In genomic region chr11:66353762-66354161, GRCh38 we compare ENCODE assay signal across 15 cellular contexts. TPM values are rescaled to one million over a fixed set of nuclear protein-coding genes. Genes with fewer than 3 reads are reported as not detected.
"Had no signal": no experiment of that assay in that cellular context is flagged by ENCODE, and none has a peak within 500 bp of the region (broad histone marks: within the 10 kb centered on the region; RNA-seq: fewer than 3 reads in every experiment).

No MANE protein-coding gene starts in this region.

- H3K27ac ChIP-seq: gastrocnemius medialis, heart right ventricle, thoracic aorta had no signal

- H3K9me3 Mint-ChIP-seq: activated CD4-positive, alpha-beta memory T cell treated with anti-CD3 and anti-CD28 coated beads, Interleukin-2, amount 10 ng/mL, durations not matched to agents 7 days and 5 days; activated naive CD8-positive, alpha-beta T cell treated with anti-CD3 and anti-CD28 coated beads for 36 hours; nephron had no signal

- H3K4me3 Mint-ChIP-seq: activated CD4-positive, alpha-beta memory T cell treated with anti-CD3 and anti-CD28 coated beads, Interleukin-2, amount 10 ng/mL, durations not matched to agents 7 days and 5 days; activated CD8-positive, alpha-beta memory T cell treated with anti-CD3 and anti-CD28 coated beads, Interleukin-2, amount 10 ng/mL, durations not matched to agents 7 days and 5 days; activated naive CD8-positive, alpha-beta T cell treated with anti-CD3 and anti-CD28 coated beads for 36 hours; nephron had no signal

- H3K27me3 Mint-ChIP-seq: activated CD4-positive, alpha-beta memory T cell treated with anti-CD3 and anti-CD28 coated beads, Interleukin-2, amount 10 ng/mL, durations not matched to agents 7 days and 5 days; activated CD8-positive, alpha-beta memory T cell treated with anti-CD3 and anti-CD28 coated beads, Interleukin-2, amount 10 ng/mL, durations not matched to agents 7 days and 5 days; activated naive CD8-positive, alpha-beta T cell treated with anti-CD3 and anti-CD28 coated beads for 36 hours had no signal

- DNase-seq: activated CD4-positive, alpha-beta memory T cell treated with anti-CD3 and anti-CD28 coated beads, Interleukin-2, amount 10 ng/mL, durations not matched to agents 7 days and 5 days; activated CD4-positive, alpha-beta T cell treated with anti-CD3 and anti-CD28 coated beads for 48 hours; activated CD4-positive, CD25-positive, alpha-beta regulatory T cell; activated CD8-positive, alpha-beta memory T cell treated with anti-CD3 and anti-CD28 coated beads, Interleukin-2, amount 10 ng/mL, durations not matched to agents 7 days and 5 days; activated naive CD4-positive, alpha-beta T cell; activated naive CD8-positive, alpha-beta T cell treated with anti-CD3 and anti-CD28 coated beads for 36 hours; amygdala; gastrocnemius medialis; heart right ventricle; nucleus accumbens; retina; T1000 had no signal

- H3K4me1 Mint-ChIP-seq: activated naive CD8-positive, alpha-beta T cell treated with anti-CD3 and anti-CD28 coated beads for 36 hours; nephron had no signal

- H3K27me3 ChIP-seq: body of pancreas, gastrocnemius medialis, heart right ventricle had no signal

- H3K27ac Mint-ChIP-seq: activated CD4-positive, alpha-beta memory T cell treated with anti-CD3 and anti-CD28 coated beads, Interleukin-2, amount 10 ng/mL, durations not matched to agents 7 days and 5 days; activated CD8-positive, alpha-beta memory T cell treated with anti-CD3 and anti-CD28 coated beads, Interleukin-2, amount 10 ng/mL, durations not matched to agents 7 days and 5 days; activated naive CD8-positive, alpha-beta T cell treated with anti-CD3 and anti-CD28 coated beads for 36 hours; nephron had no signal

- H3K36me3 ChIP-seq: gastrocnemius medialis, thoracic aorta had no signal

- H3K4me1 ChIP-seq: gastrocnemius medialis had no signal

- H3K4me3 ChIP-seq: body of pancreas, gastrocnemius medialis, heart right ventricle, thoracic aorta had no signal

- ATAC-seq: activated CD8-positive, alpha-beta memory T cell treated with anti-CD3 and anti-CD28 coated beads, Interleukin-2, amount 10 ng/mL, durations not matched to agents 7 days and 5 days; body of pancreas; gastrocnemius medialis; heart right ventricle had no signal

- H3K9me3 ChIP-seq: body of pancreas, gastrocnemius medialis, heart right ventricle, thoracic aorta had no signal

RNA-seq across cellular contexts. Expression of gene CD248, which starts 36.9 kb away (rescaled TPM):
- total RNA-seq: activated CD4-positive, alpha-beta memory T cell treated with anti-CD3 and anti-CD28 coated beads, Interleukin-2, amount 10 ng/mL, durations not matched to agents 7 days and 5 days had no signal
